Comparison of ENCODE assay signal across 9 cellular contexts in the genomic region with DNA sequence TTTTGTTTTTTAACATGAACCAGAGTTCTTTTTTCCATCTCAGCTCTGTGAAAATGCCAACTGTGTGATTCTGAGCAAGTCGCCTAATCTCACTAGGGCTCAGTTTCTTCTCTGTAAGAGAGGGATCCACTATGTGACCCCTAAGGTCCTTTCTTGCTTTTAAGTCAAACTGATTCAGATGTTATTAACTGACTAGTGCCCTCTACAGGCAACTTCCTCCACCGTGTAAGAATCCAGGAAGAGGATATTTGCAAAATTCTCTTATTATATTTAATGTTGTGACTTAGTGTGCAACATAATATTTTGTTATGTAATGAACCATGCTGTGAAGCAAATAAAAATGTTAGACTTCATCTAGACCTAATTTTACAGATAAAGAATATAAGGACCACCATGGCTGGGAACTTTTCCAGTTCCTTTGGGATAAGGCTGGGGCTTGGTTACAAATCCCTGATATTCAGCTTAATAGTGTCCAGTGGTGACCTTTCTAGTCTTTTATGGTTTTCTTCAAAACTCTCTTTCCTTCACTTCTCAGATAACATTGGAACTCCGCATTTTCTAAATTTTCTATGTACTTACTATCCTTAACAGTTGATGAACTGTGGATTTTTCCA.
DNase-seq lines count a peak whose midpoint lies in the region; ATAC-seq and TF ChIP-seq lines count a peak whose summit lies in the region.
"Had no signal": no experiment of that assay in that cellular context is flagged by ENCODE, and none has a peak within 500 bp of the region (broad histone marks: within the 10 kb centered on the region; RNA-seq: fewer than 3 reads in every experiment).

No MANE protein-coding gene starts in this region.

- TF ChIP-seq CTCF in C4-2B (conservative IDR thresholded peaks at IDR 0.05) (peak; percentile 81), Loucy (conservative IDR thresholded peaks at IDR 0.05; ENCODE audit: low read length) (peak; percentile 92), fibroblast of pulmonary artery (IDR thresholded peaks at IDR 0.05; ENCODE audit: low read length, missing control alignments) (peak; percentile 83), osteoblast (IDR thresholded peaks at IDR 0.05; ENCODE audit: extremely low read depth, low read depth, low read length) (peak; percentile 78)

- H2AFZ ChIP-seq in Loucy (ENCODE audit: low read length) (no peak overlapping the region), osteoblast (ENCODE audit: low read length) (no peak overlapping the region)

- no peaks in the 10 kb centered on the region for H3F3A ChIP-seq in Loucy (ENCODE audit: low read depth)

- H3K4me1 ChIP-seq in Loucy (ENCODE audit: insufficient read depth, low read length, poor library complexity, severe bottlenecking) (peaks cover 41% of the 10 kb centered on the region), osteoblast (ENCODE audit: insufficient read depth, low read length) (peaks cover 18% of the 10 kb centered on the region)
- H3K4me1 ChIP-seq: SJSA1 had no signal

- no peaks in the 10 kb centered on the region for H4K20me1 ChIP-seq in Loucy (ENCODE audit: insufficient read depth, low read length, poor library complexity, severe bottlenecking)
- no peaks in the 10 kb centered on the region for H4K20me1 ChIP-seq in osteoblast (ENCODE audit: insufficient read depth, low read length)

- H3K27me3 Mint-ChIP-seq in activated CD4-positive, alpha-beta T cell treated with anti-CD3 and anti-CD28 coated beads for 36 hours = no peaks in the 10 kb centered on the region

- H3K4me2 ChIP-seq in Loucy (ENCODE audit: low read depth, low read length, poor library complexity, severe bottlenecking) = no peak overlapping the region
- H3K4me2 ChIP-seq in osteoblast (ENCODE audit: insufficient read depth, low read length) = no peak overlapping the region

- peak; percentile 41 for ATAC-seq in GM18519 (IDR thresholded peaks at IDR 0.05; ENCODE audit: low FRiP score, unreplicated experiment)
- no peak for ATAC-seq in activated CD4-positive, alpha-beta T cell treated with anti-CD3 and anti-CD28 coated beads for 36 hours

- CTCF ChIA-PET in activated CD4-positive, alpha-beta T cell treated with anti-CD3 and anti-CD28 coated beads for 36 hours (lab: Charles Lee) = interaction anchor here (1.2 to 3.8 kb wide), 5 partner anchors 10 to 176 kb away, joined by 3 to 36 read pairs (median 4); no protein-coding TSS in a partner anchor

- H3K9me3 Mint-ChIP-seq in activated CD4-positive, alpha-beta T cell treated with anti-CD3 and anti-CD28 coated beads for 36 hours (ENCODE audit: low read depth) = no peaks in the 10 kb centered on the region

- intact Hi-C loops in activated CD4-positive, alpha-beta T cell treated with anti-CD3 and anti-CD28 coated beads for 36 hours (cut with DNase I, micrococcal nuclease) = loop anchor here (1.0 to 2.0 kb wide), 2 partner anchors 174 to 1213 kb away; no protein-coding TSS in a partner anchor

- DNase-seq in activated CD4-positive, alpha-beta T cell treated with anti-CD3 and anti-CD28 coated beads for 36 hours = peak; percentile 53
- DNase-seq in fibroblast of pulmonary artery (ENCODE audit: low read depth) (peak; percentile 82), osteoblast (ENCODE audit: insufficient read length, low spot score, missing footprints) (no peak), cerebellar nuclear complex (lab: John Stamatoyannopoulos, UW) (no peak), NCI-H2196 treated with DMSO at 0.1 percent for 48 hours (lab: John Stamatoyannopoulos, UW; ENCODE audit: unreplicated experiment) (no peak)

- POLR2A ChIA-PET in activated CD4-positive, alpha-beta T cell treated with anti-CD3 and anti-CD28 coated beads for 36 hours (lab: Charles Lee) = no interaction called here

- H3K4me1 Mint-ChIP-seq in activated CD4-positive, alpha-beta T cell treated with anti-CD3 and anti-CD28 coated beads for 36 hours = peaks cover 18% of the 10 kb centered on the region

- no peaks in the 10 kb centered on the region for H3K9me3 ChIP-seq in Loucy (ENCODE audit: insufficient read depth, low read depth, low read length)
- no peaks in the 10 kb centered on the region for H3K9me3 ChIP-seq in osteoblast (ENCODE audit: low read depth, low read length)
- H3K9me3 ChIP-seq: SJSA1 had no signal

- H3K27ac Mint-ChIP-seq in activated CD4-positive, alpha-beta T cell treated with anti-CD3 and anti-CD28 coated beads for 36 hours = no peak overlapping the region

- H3K4me3 ChIP-seq in Loucy (ENCODE audit: low read length, poor library complexity, severe bottlenecking) (no peak overlapping the region), fibroblast of pulmonary artery (replicated peaks; ENCODE audit: low read depth, low read length) (no peak overlapping the region), osteoblast (ENCODE audit: insufficient read depth, low read length) (no peak overlapping the region)
- H3K4me3 ChIP-seq: SJSA1 had no signal

- H3K79me2 ChIP-seq in Loucy (ENCODE audit: insufficient read depth, low read length) (no peaks in the 10 kb centered on the region), osteoblast (ENCODE audit: insufficient read depth, low read length) (no peaks in the 10 kb centered on the region)

- H3K36me3 ChIP-seq in Loucy (ENCODE audit: insufficient read depth, low read length) (no peaks in the 10 kb centered on the region), osteoblast (ENCODE audit: insufficient read depth, low read length) (no peaks in the 10 kb centered on the region)
- H3K36me3 ChIP-seq: SJSA1 had no signal

- H3K9me2 ChIP-seq in Loucy (replicated peaks; ENCODE audit: low read depth, low read length) = no peaks in the 10 kb centered on the region

- H3K27me3 ChIP-seq in Loucy (ENCODE audit: insufficient read depth, low read length, poor library complexity, severe bottlenecking) (no peaks in the 10 kb centered on the region), osteoblast (ENCODE audit: insufficient read depth, low read length) (no peaks in the 10 kb centered on the region)
- H3K27me3 ChIP-seq: SJSA1 had no signal

- no peaks in the 10 kb centered on the region for H3K36me3 Mint-ChIP-seq in activated CD4-positive, alpha-beta T cell treated with anti-CD3 and anti-CD28 coated beads for 36 hours (ENCODE audit: low read depth)

- no peak overlapping the region for H3K4me3 Mint-ChIP-seq in activated CD4-positive, alpha-beta T cell treated with anti-CD3 and anti-CD28 coated beads for 36 hours

- no peak overlapping the region for H3K9ac ChIP-seq in Loucy (ENCODE audit: low read depth, low read length, poor library complexity, severe bottlenecking)

- H3K27ac ChIP-seq in C4-2B (no peak overlapping the region), osteoblast (ENCODE audit: low read depth, low read length) (no peak overlapping the region)
- H3K27ac ChIP-seq: SJSA1 had no signal

Comparison
In these comparisons a context has a peak if more than half of its experiments do, and no peak if none do; other contexts are left out.
1. DNase-seq: peak in activated CD4-positive, alpha-beta T cell treated with anti-CD3 and anti-CD28 coated beads for 36 hours (single experiment) and fibroblast of pulmonary artery (single experiment); none in osteoblast (single experiment), cerebellar nuclear complex (0 of 2) and NCI-H2196 treated with DMSO at 0.1 percent for 48 hours (single experiment).
2. Peak in every context shown above with its lines, with median percentiles within 50 percentile points of each other: CTCF ChIP-seq.